ENCODE assay signal across 13 cellular contexts in genomic region chr2:12824304-12824761, GRCh38.
DNase-seq lines count a peak whose midpoint lies in the region; ATAC-seq and TF ChIP-seq lines count a peak whose summit lies in the region.
"Had no signal": no experiment of that assay in that cellular context is flagged by ENCODE, and none has a peak within 500 bp of the region (broad histone marks: within the 10 kb centered on the region; RNA-seq: fewer than 3 reads in every experiment).

No MANE protein-coding gene starts in this region.

- H3K27me3 ChIP-seq in A673 (replicated peaks; ENCODE audit: insufficient read depth, low read depth, low read length, poor library complexity) = no peaks in the 10 kb centered on the region

- H3K36me3 ChIP-seq in A673 (ENCODE audit: insufficient read depth, low read length, poor library complexity, severe bottlenecking) = no peaks in the 10 kb centered on the region

- H3K27me3 Mint-ChIP-seq in nephron progenitor cell (ENCODE audit: low read depth, poor library complexity) = peaks cover 6% of the 10 kb centered on the region
- H3K27me3 Mint-ChIP-seq: progenitor cell of endocrine pancreas had no signal

- H3K27ac Mint-ChIP-seq in nephron progenitor cell = no peak overlapping the region
- H3K27ac Mint-ChIP-seq: progenitor cell of endocrine pancreas had no signal

- no peaks in the 10 kb centered on the region for H3K36me3 Mint-ChIP-seq in nephron progenitor cell (ENCODE audit: low read depth)

- H3K27ac ChIP-seq in A673 (ENCODE audit: low read depth, low read length, poor library complexity, severe bottlenecking) = peak overlapping the region; percentile 17

- ATAC-seq in GM18858 (IDR thresholded peaks at IDR 0.05; ENCODE audit: unreplicated experiment) = no peak
- ATAC-seq: Panc1 had no signal

- intact Hi-C loops in A673 (cut with micrococcal nuclease; ENCODE audit: unreplicated experiment) = no loop called here

- no peak overlapping the region for H3K4me3 Mint-ChIP-seq in nephron progenitor cell

- TF ChIP-seq CTCF in A673 (conservative IDR thresholded peaks at IDR 0.05; ENCODE audit: low read depth, low read length) (no peak), fibroblast of mammary gland (conservative IDR thresholded peaks at IDR 0.05; ENCODE audit: control insufficient read depth, insufficient read depth, low read depth, low read length) (no peak), nephron progenitor cell (IDR thresholded peaks at IDR 0.05) (no peak)

- peak; percentile 91 for DNase-seq in A673 (ENCODE audit: low spot score)
- peak; percentile 87 for DNase-seq in NCI-H82 (lab: John Stamatoyannopoulos, UW)
- DNase-seq in fibroblast of mammary gland (ENCODE audit: low read depth) = peak; percentile 34
- DNase-seq in nephron progenitor cell = peak; percentile 16
- DNase-seq in occipital lobe (lab: John Stamatoyannopoulos, UW) = no peak
- DNase-seq in NCI-H146 treated with DMSO at 0.1 percent for 48 hours (lab: John Stamatoyannopoulos, UW; ENCODE audit: unreplicated experiment) = no peak
- DNase-seq in NCI-H774 (lab: John Stamatoyannopoulos, UW) = no peak
- DNase-seq: activated CD4-positive, alpha-beta T cell treated with anti-CD3 and anti-CD28 coated beads for 4 hours; NCI-H1048; stimulated activated CD8-positive, alpha-beta memory T cell treated with anti-CD3 and anti-CD28 coated beads, Interleukin-4, amount 100 ng/mL, for 48 hours had no signal

- POLR2A ChIA-PET in A673 (lab: Charles Lee; ENCODE audit: low non-redundant PET) = no interaction called here

- peaks cover 37% of the 10 kb centered on the region for H3K4me1 Mint-ChIP-seq in nephron progenitor cell

- H3K4me1 ChIP-seq in A673 (ENCODE audit: insufficient read depth, low read length, poor library complexity, severe bottlenecking) = peaks cover 36% of the 10 kb centered on the region

- H3K4me3 ChIP-seq in A673 (ENCODE audit: low read depth, low read length, poor library complexity, severe bottlenecking) (no peak overlapping the region), fibroblast of mammary gland (ENCODE audit: control insufficient read depth, low read depth, low read length) (no peak overlapping the region)

- BruUV-seq in A673 (replicated peaks; lab: Mats Ljungman, UMichigan) = no TSS peak

- H3K9me3 ChIP-seq in A673 (ENCODE audit: low read depth, low read length, poor library complexity, severe bottlenecking) = no peaks in the 10 kb centered on the region

- H3K9me3 Mint-ChIP-seq in nephron progenitor cell = no peaks in the 10 kb centered on the region

- CTCF ChIA-PET in A673 (lab: Charles Lee) = no interaction called here

Comparison
In these comparisons a context has a peak if more than half of its experiments do, and no peak if none do; other contexts are left out.
1. DNase-seq: peak in A673 (single experiment), NCI-H82 (single experiment), fibroblast of mammary gland (single experiment) and nephron progenitor cell (single experiment); none in occipital lobe (single experiment), NCI-H146 treated with DMSO at 0.1 percent for 48 hours (single experiment) and NCI-H774 (single experiment).